34 cellular contexts compared by ENCODE assay signal in the genomic region with DNA sequence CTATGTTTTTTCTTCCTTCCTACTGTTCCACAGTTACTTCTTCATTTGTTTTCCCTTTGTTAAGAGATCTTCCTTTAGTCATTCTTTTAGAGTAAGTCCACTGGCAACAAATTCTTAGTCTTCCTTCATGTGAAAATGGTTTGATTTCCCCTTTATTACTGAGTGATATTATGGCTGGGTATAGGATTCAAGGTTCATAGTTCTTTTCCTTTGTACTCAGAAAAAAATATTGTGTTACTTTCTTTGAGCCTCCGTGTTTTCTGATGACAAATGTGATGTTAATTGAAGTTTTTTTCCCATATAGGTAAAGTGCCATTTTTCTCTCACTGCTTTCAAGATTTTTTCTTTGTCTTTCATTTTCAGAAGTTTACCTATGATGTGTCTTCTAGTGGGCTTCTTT.
"Had no signal": no experiment of that assay in that cellular context is flagged by ENCODE, and none has a peak within 500 bp of the region (broad histone marks: within the 10 kb centered on the region; RNA-seq: fewer than 3 reads in every experiment).

No MANE protein-coding gene starts in this region.

- H3K4me3 ChIP-seq: adrenal gland, ascending aorta, body of pancreas, breast epithelium, cardiac muscle cell had no signal

- H3K9me3 ChIP-seq: adrenal gland, body of pancreas had no signal

- DNase-seq: activated effector memory CD4-positive, alpha-beta T cell treated with anti-CD3 and anti-CD28 coated beads, Interleukin-2, amount 50 U/mL, for 16 hours; activated effector memory CD4-positive, alpha-beta T cell treated with Interleukin-2 at 50 U/mL for 16 hours; activated gamma-delta T cell; activated gamma-delta T cell treated with Interleukin-2 at 50 U/mL for 16 hours; activated naive CD4-positive, alpha-beta T cell; activated naive CD4-positive, alpha-beta T cell treated with anti-CD3 and anti-CD28 coated beads for 36 hours; activated naive CD4-positive, alpha-beta T cell treated with anti-CD3 and anti-CD28 coated beads, Interleukin-2, amount 10 ng/mL, durations not matched to agents 7 days and 5 days; activated naive CD4-positive, alpha-beta T cell treated with anti-CD3 and anti-CD28 coated beads, Interleukin-2, amount 50 U/mL, for 16 hours; activated naive CD4-positive, alpha-beta T cell treated with Interleukin-2 at 50 U/mL for 16 hours; activated naive CD8-positive, alpha-beta T cell treated with anti-CD3 and anti-CD28 coated beads for 36 hours; activated naive CD8-positive, alpha-beta T cell treated with anti-CD3 and anti-CD28 coated beads, Interleukin-2, amount 10 ng/mL, durations not matched to agents 7 days and 5 days; activated naive CD8-positive, alpha-beta T cell treated with anti-CD3 and anti-CD28 coated beads, Interleukin-2, amount 50 U/mL, for 24 hours; activated T-cell treated with anti-CD3 and anti-CD28 coated beads, Interleukin-2, amount 50 U/mL, for 1 hour; activated T-cell treated with anti-CD3 and anti-CD28 coated beads, Interleukin-2, amount 50 U/mL, for 24 hours; activated T-cell treated with anti-CD3 and anti-CD28 coated beads, Interleukin-2, amount 50 U/mL, for 4 hours; activated T-cell treated with anti-CD3 and anti-CD28 coated beads, Interleukin-2, amount 50 U/mL, for 48 hours; activated T-cell treated with anti-CD3 and anti-CD28 coated beads, Interleukin-2, amount 50 U/mL, for 72 hours; adrenal gland; amniotic stem cell; amygdala; anterior cingulate cortex; aorta; body of pancreas; brain microvascular endothelial cell; caudate nucleus; central memory CD4-positive, alpha-beta T cell; cerebellar nuclear complex had no signal

- H3K4me1 ChIP-seq: adrenal gland, ascending aorta, body of pancreas, breast epithelium had no signal

- H3K27me3 ChIP-seq: adrenal gland, ascending aorta, body of pancreas, brain microvascular endothelial cell, breast epithelium, cardiac muscle cell had no signal

- FAIRE-seq: astrocyte, bronchial epithelial cell had no signal

- H3K27ac ChIP-seq: adrenal gland, ascending aorta, body of pancreas, brain microvascular endothelial cell, breast epithelium, cardiac muscle cell had no signal

- ATAC-seq: activated naive CD4-positive, alpha-beta T cell treated with anti-CD3 and anti-CD28 coated beads, Interleukin-2, amount 50 U/mL, for 72 hours; activated naive CD8-positive, alpha-beta T cell treated with anti-CD3 and anti-CD28 coated beads, Interleukin-2, amount 50 U/mL, for 24 hours; activated T-cell treated with anti-CD3 and anti-CD28 coated beads, Interleukin-2, amount 50 U/mL, for 4 hours; activated T-cell treated with anti-CD3 and anti-CD28 coated beads, Interleukin-2, amount 50 U/mL, for 72 hours; activated T-helper 17 cell treated with anti-CD3 and anti-CD28 coated beads, Interleukin-2, amount 50 U/mL, for 72 hours; body of pancreas had no signal

- H3K36me3 ChIP-seq: adrenal gland, ascending aorta, brain microvascular endothelial cell, breast epithelium, cardiac muscle cell had no signal
